20 cellular contexts compared by ENCODE assay signal in the genomic region with DNA sequence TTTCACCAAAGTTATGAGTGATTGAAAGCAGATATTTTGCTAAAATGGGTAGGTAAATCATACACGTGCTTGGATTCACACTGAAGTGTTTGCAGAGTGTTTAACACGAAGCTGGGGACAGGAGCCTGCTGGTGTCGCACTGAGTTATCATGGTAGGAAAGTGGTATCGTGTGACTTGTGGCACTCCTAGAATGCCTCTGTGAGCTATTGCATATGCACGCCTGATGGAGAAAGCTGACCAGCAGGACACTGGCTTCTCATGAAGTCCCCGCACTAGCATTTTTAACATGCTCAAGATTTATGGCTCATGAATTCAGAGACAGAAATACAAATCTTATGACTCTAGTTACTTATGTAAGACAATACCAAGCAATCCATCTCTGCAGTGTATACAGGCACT. TPM values are rescaled to one million over a fixed set of nuclear protein-coding genes. Genes with fewer than 3 reads are reported as not detected.
DNase-seq lines count a peak whose midpoint lies in the region; ATAC-seq, FAIRE-seq and TF ChIP-seq lines count a peak whose summit lies in the region.
"Had no signal": no experiment of that assay in that cellular context is flagged by ENCODE, and none has a peak within 500 bp of the region (broad histone marks: within the 10 kb centered on the region; RNA-seq: fewer than 3 reads in every experiment).

No MANE protein-coding gene starts in this region.

- H2BK120ac ChIP-seq in H1 (replicated peaks; ENCODE audit: low read depth, low read length): no peak overlapping the region

- no peak for TF ChIP-seq EP300 in H1 (IDR thresholded peaks at IDR 0.05; ENCODE audit: borderline replicate concordance in 1 of 2, low read depth in 2 of 2, low read length in 2 of 2)

- no peaks in the 10 kb centered on the region for H3K27me3 ChIP-seq in H1 (replicated peaks in 1 of 4; ENCODE audit: control insufficient read depth in 3 of 4, extremely low read depth in 1 of 4, insufficient read depth in 3 of 4, low read length in 3 of 4)

- H3K56ac ChIP-seq in H1 (replicated peaks; ENCODE audit: insufficient read length, low read depth, low read length): no peak overlapping the region

- no peak overlapping the region for H3K14ac ChIP-seq in H1 (ENCODE audit: insufficient read length)

- H3K9me3 ChIP-seq in H1 (ENCODE audit: insufficient read depth in 2 of 2, low read depth in 1 of 2, low read length in 1 of 2): no peaks in the 10 kb centered on the region
- H3K9me3 ChIP-seq: Caco-2 had no signal

- H3K23ac ChIP-seq in H1 (ENCODE audit: insufficient read length): no peak overlapping the region

- H4K8ac ChIP-seq in H1 (ENCODE audit: extremely low read depth, insufficient read depth, low read length): no peak overlapping the region

- H3K79me2 ChIP-seq in H1 (ENCODE audit: control insufficient read depth in 1 of 2, insufficient read depth in 2 of 2, low read length in 2 of 2): no peaks in the 10 kb centered on the region

- H3K9ac ChIP-seq in H1 (replicated peaks in 1 of 4; ENCODE audit: extremely low read depth in 1 of 4, low read depth in 3 of 4, low read length in 3 of 4): no peak overlapping the region

- no peaks in the 10 kb centered on the region for H3K36me3 ChIP-seq in H1 (ENCODE audit: control insufficient read depth in 2 of 4, insufficient read depth in 4 of 4, low read length in 3 of 4)

- no peak overlapping the region for H3K4me2 ChIP-seq in H1 (ENCODE audit: insufficient read depth in 1 of 2, low read depth in 2 of 2, low read length in 2 of 2)
- H3K4me2 ChIP-seq: PC-9 had no signal

- no peak overlapping the region for H3K18ac ChIP-seq in H1 (ENCODE audit: extremely low read depth, low read length)

- FAIRE-seq in H1 (lab: Jason Lieb, UNC): peak; percentile 68
- FAIRE-seq: K562 had no signal

- no peak overlapping the region for H2BK12ac ChIP-seq in H1 (ENCODE audit: low read depth, low read length)

- DNase-seq in DMS153 (lab: John Stamatoyannopoulos, UW): peak; percentile 43
- DNase-seq in DMS53 treated with DMSO at 0.1 percent for 48 hours (lab: John Stamatoyannopoulos, UW; ENCODE audit: unreplicated experiment): peak; percentile 5
- DNase-seq in NCI-H2029 treated with DMSO at 0.1 percent for 48 hours (lab: John Stamatoyannopoulos, UW): peak; percentile 8
- DNase-seq in H1 (ENCODE audit: low read depth in 1 of 2, low spot score in 2 of 2): no peak
- no peak for DNase-seq in dedifferentiated amniotic fluid mesenchymal stem cell (ENCODE audit: extremely low spot score)
- DNase-seq in GM19240 (ENCODE audit: insufficient read length, low spot score): no peak
- DNase-seq: ACHN, AML-193, Caco-2, DND-41, HFFc6, NCI-H1694, NCI-H345, NCI-H774, PC-9, SW 1271 had no signal

- 81% methylated on average over 6 of the region's 6 CpGs; no CpG with 5 or more reads in 1 of the 2 experiments for WGBS in H1 (ENCODE audit: extremely low coverage in 1 of 2, insufficient coverage in 1 of 2, insufficient read length in 1 of 2, insufficient replicate concordance in 2 of 2, low coverage in 1 of 2, low lambda C conversion rate in 2 of 2, missing lambda C conversion rate in 1 of 2), 2 experiments

- no peak overlapping the region for H3K4me3 ChIP-seq in H1 (ENCODE audit: extremely low read depth in 1 of 4, insufficient read depth in 2 of 4, low read depth in 3 of 4, low read length in 4 of 4)
- H3K4me3 ChIP-seq: K562, PC-9 had no signal

- H2AK5ac ChIP-seq in H1 (ENCODE audit: low read depth, low read length): no peak overlapping the region

- H2BK5ac ChIP-seq in H1 (ENCODE audit: low read depth, low read length): no peak overlapping the region

- H3K23me2 ChIP-seq in H1 (ENCODE audit: low read depth, low read length): no peaks in the 10 kb centered on the region

- H3K79me1 ChIP-seq in H1 (ENCODE audit: low read depth, low read length): no peaks in the 10 kb centered on the region

- CTCF ChIA-PET in H1 (lab: Charles Lee; ENCODE audit: partially characterized antibody): no interaction called here

- no peak overlapping the region for H2AFZ ChIP-seq in H1 (ENCODE audit: low read length)
- H2AFZ ChIP-seq: PC-9 had no signal

- H4K20me1 ChIP-seq in H1 (replicated peaks in 1 of 2; ENCODE audit: control insufficient read depth in 1 of 2, insufficient read depth in 2 of 2, low read length in 2 of 2): no peaks in the 10 kb centered on the region

- H3K27ac ChIP-seq in H1 (ENCODE audit: low read depth, low read length): no peak overlapping the region
- H3K27ac ChIP-seq: PC-9 had no signal

- H3K4ac ChIP-seq in H1 (replicated peaks; ENCODE audit: insufficient read length, low read depth, low read length): no peak overlapping the region

- no peak overlapping the region for H4K91ac ChIP-seq in H1 (replicated peaks; ENCODE audit: insufficient read length, low read length)

- no peak overlapping the region for H2BK20ac ChIP-seq in H1 (ENCODE audit: low read length)

- H4K5ac ChIP-seq in H1 (ENCODE audit: insufficient read length, low read depth, low read length): no peak overlapping the region

- POLR2A ChIA-PET in H1 (lab: Charles Lee; ENCODE audit: partially characterized antibody): no interaction called here

- no peak for TF ChIP-seq RAD21 in H1 (IDR thresholded peaks at IDR 0.05 in 1 of 2, conservative IDR thresholded peaks at IDR 0.05 in 1 of 2; ENCODE audit: low read depth in 2 of 2, low read length in 2 of 2)

- no peaks in the 10 kb centered on the region for H3K4me1 ChIP-seq in H1 (replicated peaks in 1 of 4; ENCODE audit: control insufficient read depth in 3 of 4, insufficient read depth in 4 of 4, low read length in 3 of 4)
- H3K4me1 ChIP-seq: Caco-2 had no signal

- TF ChIP-seq POLR2A in H1 (IDR thresholded peaks at IDR 0.05; ENCODE audit: control extremely low read depth in 1 of 2, low read depth in 2 of 2, low read length in 2 of 2): no peak

- no peak for TF ChIP-seq CTCF in H1 (IDR thresholded peaks at IDR 0.05; ENCODE audit: control extremely low read depth in 1 of 3, insufficient read depth in 1 of 3, low read depth in 1 of 3, low read length in 3 of 3)

- ATAC-seq in GM21576 (IDR thresholded peaks at IDR 0.05; ENCODE audit: unreplicated experiment): no peak
- ATAC-seq: K562 had no signal

- no peak overlapping the region for H2BK15ac ChIP-seq in H1 (ENCODE audit: low read length)

TF ChIP-seq in H1, 55 proteins besides CTCF, POLR2A, EP300 and RAD21:
- TF ChIP-seq EZH2 (IDR thresholded peaks at IDR 0.05; ENCODE audit: low read depth, low read length, severe bottlenecking) (no peak), TEAD4 (IDR thresholded peaks at IDR 0.05; ENCODE audit: low read depth, low read length) (no peak), CREB1 (IDR thresholded peaks at IDR 0.05) (no peak), KDM5A (IDR thresholded peaks at IDR 0.05; ENCODE audit: low read length) (no peak), CHD1 (IDR thresholded peaks at IDR 0.05; ENCODE audit: low read depth, low read length) (no peak)

RNA-seq across cellular contexts. Expression of a gene that starts 19.7 kb away (rescaled TPM):
- not detected in 2 replicates for total RNA-seq in H1 (2021; fragmentation: NEBNext Ultra II Directional; extraction: Animal tissue kit (Norgen Biotek cat#: 25700))
- not detected in 2 replicates for polyA plus RNA-seq in H1 (2011; rRNA removed)
- polyA plus RNA-seq in H1 (2011; cell fraction: cytosol; rRNA removed): not detected
- polyA plus RNA-seq in H1 (2011; cell fraction: nucleus; rRNA removed): 0.24 TPM
- polyA plus RNA-seq in H1 (2012, experiment 1 of 2): not detected in 4 replicates
- polyA plus RNA-seq in H1 (2012, experiment 2 of 2): not detected
- not detected for polyA plus RNA-seq in H1 (2013, experiment 1 of 2)
- not detected for polyA plus RNA-seq in H1 (2013, experiment 2 of 2)
- polyA minus RNA-seq in H1 (2011; rRNA and poly(A)+ RNA removed): not detected in 2 replicates
- polyA minus RNA-seq in H1 (2011; cell fraction: cytosol; rRNA and poly(A)+ RNA removed): not detected
- not detected for polyA minus RNA-seq in H1 (2011; cell fraction: nucleus; rRNA and poly(A)+ RNA removed)
- total RNA-seq: Caco-2; HFFc6; SK-MEL-5; T-helper 2 cell treated with Interferon-gamma antibody and Interleukin-4, amounts not matched to agents 100 ng/mL and 5 ng/mL, for 36 hours had no signal

Comparison
In these comparisons a context has a peak if more than half of its experiments do, and no peak if none do; other contexts are left out.
1. DNase-seq: peak in DMS153 (single experiment), DMS53 treated with DMSO at 0.1 percent for 48 hours (single experiment) and NCI-H2029 treated with DMSO at 0.1 percent for 48 hours (single experiment); none in H1 (0 of 2), dedifferentiated amniotic fluid mesenchymal stem cell (single experiment) and GM19240 (single experiment).